In the genomic region with DNA sequence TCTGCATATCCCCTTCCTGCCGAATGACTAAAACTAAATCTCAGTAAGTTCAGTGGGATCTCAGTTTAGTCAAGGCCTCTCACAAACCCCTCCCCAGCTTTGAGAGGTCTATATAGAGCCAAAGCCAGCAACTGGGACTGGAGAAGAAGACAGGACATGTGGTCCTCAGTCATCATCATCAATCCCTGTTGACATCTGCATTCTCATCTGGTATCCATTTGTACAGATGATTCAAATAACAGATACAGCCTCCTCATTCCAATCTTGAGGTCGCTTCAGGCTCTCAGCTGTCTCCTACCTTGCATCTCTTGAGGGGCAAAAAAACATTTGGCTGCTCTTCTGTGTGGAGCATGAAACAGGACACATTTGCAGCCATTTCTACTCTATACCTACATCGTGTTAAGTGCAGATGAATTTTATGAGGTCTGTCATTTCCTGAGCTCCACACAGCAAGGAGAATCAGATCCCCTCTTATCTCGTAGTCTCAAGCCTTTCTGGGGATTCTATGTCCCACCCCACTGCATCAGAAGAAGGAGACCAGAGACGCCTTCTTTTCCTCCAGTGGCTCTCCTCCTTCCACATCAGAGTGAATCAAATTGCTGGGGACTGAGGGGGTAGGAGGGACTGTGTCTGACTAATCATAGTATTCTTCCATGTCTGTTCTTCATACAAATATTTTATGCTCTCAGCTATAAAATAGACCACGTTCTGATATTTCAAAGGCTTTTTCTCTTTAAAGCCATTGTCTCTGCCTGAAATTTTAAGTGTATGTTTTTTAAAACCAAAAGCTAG, we compare ENCODE assay signal across 23 cellular contexts. TPM values are rescaled to one million over a fixed set of nuclear protein-coding genes. Genes with fewer than 3 reads are reported as not detected.
A peak's percentile ranks its signal among the peaks of the same experiment; 100 is the strongest.
DNase-seq lines count a peak whose midpoint lies in the region; ATAC-seq and TF ChIP-seq lines count a peak whose summit lies in the region.
"Had no signal": no experiment of that assay in that cellular context is flagged by ENCODE, and none has a peak within 500 bp of the region (broad histone marks: within the 10 kb centered on the region; RNA-seq: fewer than 3 reads in every experiment).

No MANE protein-coding gene starts in this region.

- no peaks in the 10 kb centered on the region for H3K36me3 Mint-ChIP-seq in GM23338 (ENCODE audit: low read depth)

- no peaks in the 10 kb centered on the region for H3K27me3 Mint-ChIP-seq in GM23338 (ENCODE audit: insufficient read depth, low read depth, poor library complexity)
- H3K27me3 Mint-ChIP-seq: CD4-positive, alpha-beta T cell had no signal

- peak overlapping the region; percentile 21; the same call in 1 of the 2 replicates for H3K4me2 ChIP-seq in BLaER1
- no peak overlapping the region for H3K4me2 ChIP-seq in GM23338
- peak overlapping the region; percentile 18 for H3K4me2 ChIP-seq in smooth muscle cell

- no peak overlapping the region for H3K27ac Mint-ChIP-seq in GM23338
- H3K27ac Mint-ChIP-seq: CD4-positive, alpha-beta T cell had no signal

- H3K27me3 ChIP-seq in BLaER1 = no peaks in the 10 kb centered on the region
- H3K27me3 ChIP-seq in GM23338 (ENCODE audit: insufficient read depth) = no peaks in the 10 kb centered on the region
- no peaks in the 10 kb centered on the region for H3K27me3 ChIP-seq in adipocyte (replicated peaks; ENCODE audit: control insufficient read depth, insufficient read depth, low read length)
- H3K27me3 ChIP-seq in smooth muscle cell (ENCODE audit: low read depth) = no peaks in the 10 kb centered on the region
- H3K27me3 ChIP-seq: BE2C had no signal

- H3K9me2 ChIP-seq in GM23338 (ENCODE audit: insufficient read depth) = no peaks in the 10 kb centered on the region

- H2AFZ ChIP-seq in GM23338 (0 out of 2 replicates have a peak overlapping the region, but pooled peaks have one; percentile 6), smooth muscle cell (ENCODE audit: low read depth) (peak overlapping the region; percentile 9)

- no peak overlapping the region for H3K9ac ChIP-seq in BLaER1
- H3K9ac ChIP-seq in adipocyte (ENCODE audit: low read length) = peak overlapping the region; percentile 7
- H3K9ac ChIP-seq in smooth muscle cell (ENCODE audit: low read depth) = no peak overlapping the region

- no peak for TF ChIP-seq CTCF in GM23338 (conservative IDR thresholded peaks at IDR 0.05; ENCODE audit: low read depth in 2 of 2)
- TF ChIP-seq CTCF in smooth muscle cell (IDR thresholded peaks at IDR 0.05; ENCODE audit: borderline replicate concordance, insufficient read depth, poor library complexity, severe bottlenecking) = no peak

- DNase-seq in GM23338 (ENCODE audit: low spot score) (no peak), adipocyte (ENCODE audit: low read depth) (no peak), smooth muscle cell (lab: John Stamatoyannopoulos, UW; ENCODE audit: unreplicated experiment) (no peak), germinal center (ENCODE audit: low spot score) (no peak), NCI-H146 (lab: John Stamatoyannopoulos, UW) (no peak)
- DNase-seq: BE2C; CD4-positive, alpha-beta T cell; COR-L47; DMS79 treated with DMSO at 0.1 percent for 48 hours; KBM-7; NCI-H1105; NCI-H2029 treated with DMSO at 0.1 percent for 48 hours; NCI-H345; NCI-H524; NCI-H774; NK-92 treated with Interleukin-12 subunit alpha and Interleukin-12 subunit beta, amount 100 ng/mL, for 24 hours; T-helper 1 cell had no signal

- H3K79me2 ChIP-seq in GM23338 (replicated peaks; ENCODE audit: insufficient read depth) (no peaks in the 10 kb centered on the region), smooth muscle cell (ENCODE audit: low read depth) (peaks cover under 1% of the 10 kb centered on the region)

- H3K9me3 ChIP-seq in BLaER1 = no peaks in the 10 kb centered on the region
- H3K9me3 ChIP-seq in adipocyte (ENCODE audit: control insufficient read depth, low read length) = no peaks in the 10 kb centered on the region
- no peaks in the 10 kb centered on the region for H3K9me3 ChIP-seq in smooth muscle cell (replicated peaks; ENCODE audit: low read depth)
- H3K9me3 ChIP-seq: BE2C had no signal

- no peak overlapping the region for H3K4me3 Mint-ChIP-seq in GM23338
- H3K4me3 Mint-ChIP-seq: CD4-positive, alpha-beta T cell had no signal

- peaks cover 40% of the 10 kb centered on the region for H3K4me1 ChIP-seq in BLaER1
- peaks cover 8% of the 10 kb centered on the region; the same call in 1 of the 2 replicates for H3K4me1 ChIP-seq in GM23338 (ENCODE audit: insufficient read depth)
- peaks cover 44% of the 10 kb centered on the region for H3K4me1 ChIP-seq in adipocyte (ENCODE audit: control insufficient read depth, insufficient read depth, low read length)
- peaks cover 7% of the 10 kb centered on the region for H3K4me1 ChIP-seq in smooth muscle cell (ENCODE audit: low read depth)

- ATAC-seq in GM23338 = no peak
- no peak for ATAC-seq in HG03135 (IDR thresholded peaks at IDR 0.05; ENCODE audit: unreplicated experiment)
- ATAC-seq: HepG2, Panc1 had no signal

- H3F3A ChIP-seq in GM23338 (replicated peaks; ENCODE audit: low read depth) (0 out of 2 replicates have a peak, but pooled peaks cover 3% of the 10 kb centered on the region), smooth muscle cell (ENCODE audit: low read depth) (peaks cover 4% of the 10 kb centered on the region)

- 60% methylated on average over 6 of the region's 6 CpGs for WGBS in smooth muscle cell (ENCODE audit: low lambda C conversion rate)

- 0 out of 3 replicates have a peak, but pooled peaks cover 2% of the 10 kb centered on the region for H3K4me1 Mint-ChIP-seq in GM23338

- H3K36me3 ChIP-seq in BLaER1 = no peaks in the 10 kb centered on the region
- no peaks in the 10 kb centered on the region for H3K36me3 ChIP-seq in GM23338 (ENCODE audit: insufficient read depth)
- no peaks in the 10 kb centered on the region for H3K36me3 ChIP-seq in adipocyte (ENCODE audit: control insufficient read depth, insufficient read depth, low read length, severe bottlenecking)
- no peaks in the 10 kb centered on the region for H3K36me3 ChIP-seq in smooth muscle cell (ENCODE audit: low read depth)

- H3K9me3 Mint-ChIP-seq in GM23338 = no peaks in the 10 kb centered on the region
- H3K9me3 Mint-ChIP-seq: CD4-positive, alpha-beta T cell had no signal

- no peak overlapping the region for H3K27ac ChIP-seq in BLaER1
- no peak overlapping the region for H3K27ac ChIP-seq in GM23338 (ENCODE audit: low read depth)
- peak overlapping the region; percentile 11 for H3K27ac ChIP-seq in smooth muscle cell (ENCODE audit: low read depth)
- H3K27ac ChIP-seq: HL-60 had no signal

- H3K4me3 ChIP-seq in BLaER1 (no peak overlapping the region), GM23338 (no peak overlapping the region), adipocyte (ENCODE audit: low read length) (no peak overlapping the region), smooth muscle cell (no peak overlapping the region)

- H4K20me1 ChIP-seq in BLaER1 (no peaks in the 10 kb centered on the region), GM23338 (replicated peaks; ENCODE audit: insufficient read depth) (no peaks in the 10 kb centered on the region), smooth muscle cell (ENCODE audit: low read depth) (no peaks in the 10 kb centered on the region)

TF ChIP-seq in GM23338, 12 proteins besides CTCF, POLR2A, EP300 and RAD21 (continues in another document):
- TF ChIP-seq STAT1 (IDR thresholded peaks at IDR 0.05; ENCODE audit: unreplicated experiment) (no peak), NANOG (IDR thresholded peaks at IDR 0.05; ENCODE audit: borderline replicate concordance) (no peak), EZH2phosphoT487 (IDR thresholded peaks at IDR 0.05; ENCODE audit: unreplicated experiment) (no peak), JUNB (IDR thresholded peaks at IDR 0.05; ENCODE audit: unreplicated experiment) (no peak), ZNF331 (CRISPR knock-in tag; IDR thresholded peaks at IDR 0.05; ENCODE audit: low read depth) (no peak), EZH2 (IDR thresholded peaks at IDR 0.05; ENCODE audit: low read depth, unreplicated experiment) (no peak), POLR2AphosphoS5 (IDR thresholded peaks at IDR 0.05; ENCODE audit: low read depth) (no peak), ZNF114 (CRISPR knock-in tag; IDR thresholded peaks at IDR 0.05) (no peak)
- TF ChIP-seq, protein P1, sequence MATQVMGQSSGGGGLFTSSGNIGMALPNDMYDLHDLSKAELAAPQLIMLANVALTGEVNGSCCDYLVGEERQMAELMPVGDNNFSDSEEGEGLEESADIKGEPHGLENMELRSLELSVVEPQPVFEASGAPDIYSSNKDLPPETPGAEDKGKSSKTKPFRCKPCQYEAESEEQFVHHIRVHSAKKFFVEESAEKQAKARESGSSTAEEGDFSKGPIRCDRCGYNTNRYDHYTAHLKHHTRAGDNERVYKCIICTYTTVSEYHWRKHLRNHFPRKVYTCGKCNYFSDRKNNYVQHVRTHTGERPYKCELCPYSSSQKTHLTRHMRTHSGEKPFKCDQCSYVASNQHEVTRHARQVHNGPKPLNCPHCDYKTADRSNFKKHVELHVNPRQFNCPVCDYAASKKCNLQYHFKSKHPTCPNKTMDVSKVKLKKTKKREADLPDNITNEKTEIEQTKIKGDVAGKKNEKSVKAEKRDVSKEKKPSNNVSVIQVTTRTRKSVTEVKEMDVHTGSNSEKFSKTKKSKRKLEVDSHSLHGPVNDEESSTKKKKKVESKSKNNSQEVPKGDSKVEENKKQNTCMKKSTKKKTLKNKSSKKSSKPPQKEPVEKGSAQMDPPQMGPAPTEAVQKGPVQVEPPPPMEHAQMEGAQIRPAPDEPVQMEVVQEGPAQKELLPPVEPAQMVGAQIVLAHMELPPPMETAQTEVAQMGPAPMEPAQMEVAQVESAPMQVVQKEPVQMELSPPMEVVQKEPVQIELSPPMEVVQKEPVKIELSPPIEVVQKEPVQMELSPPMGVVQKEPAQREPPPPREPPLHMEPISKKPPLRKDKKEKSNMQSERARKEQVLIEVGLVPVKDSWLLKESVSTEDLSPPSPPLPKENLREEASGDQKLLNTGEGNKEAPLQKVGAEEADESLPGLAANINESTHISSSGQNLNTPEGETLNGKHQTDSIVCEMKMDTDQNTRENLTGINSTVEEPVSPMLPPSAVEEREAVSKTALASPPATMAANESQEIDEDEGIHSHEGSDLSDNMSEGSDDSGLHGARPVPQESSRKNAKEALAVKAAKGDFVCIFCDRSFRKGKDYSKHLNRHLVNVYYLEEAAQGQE (IDR thresholded peaks at IDR 0.05; ENCODE audit: unreplicated experiment) = no peak
- TF ChIP-seq, protein P2, sequence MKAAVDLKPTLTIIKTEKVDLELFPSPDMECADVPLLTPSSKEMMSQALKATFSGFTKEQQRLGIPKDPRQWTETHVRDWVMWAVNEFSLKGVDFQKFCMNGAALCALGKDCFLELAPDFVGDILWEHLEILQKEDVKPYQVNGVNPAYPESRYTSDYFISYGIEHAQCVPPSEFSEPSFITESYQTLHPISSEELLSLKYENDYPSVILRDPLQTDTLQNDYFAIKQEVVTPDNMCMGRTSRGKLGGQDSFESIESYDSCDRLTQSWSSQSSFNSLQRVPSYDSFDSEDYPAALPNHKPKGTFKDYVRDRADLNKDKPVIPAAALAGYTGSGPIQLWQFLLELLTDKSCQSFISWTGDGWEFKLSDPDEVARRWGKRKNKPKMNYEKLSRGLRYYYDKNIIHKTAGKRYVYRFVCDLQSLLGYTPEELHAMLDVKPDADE (IDR thresholded peaks at IDR 0.05) = no peak

RNA-seq across cellular contexts. Expression of a gene that starts 4.7 kb away (rescaled TPM):
- total RNA-seq in GM23338 (2014; rRNA removed; shearing (Covaris generic)) = 8.1 and 8.6 TPM in 2 replicates
- polyA plus RNA-seq in GM23338 (2016; fragmentation: Nextera tagmentation; extraction: Ambion mirVana) (11.3 and 11.6 TPM in 2 replicates), smooth muscle cell (36.5 and 50.0 TPM in 2 replicates)
- total RNA-seq in smooth muscle cell = 42.9 and 46.5 TPM in 2 replicates
- total RNA-seq: HT-29 had no signal
